8 cellular contexts compared by ENCODE assay signal in the genomic region with DNA sequence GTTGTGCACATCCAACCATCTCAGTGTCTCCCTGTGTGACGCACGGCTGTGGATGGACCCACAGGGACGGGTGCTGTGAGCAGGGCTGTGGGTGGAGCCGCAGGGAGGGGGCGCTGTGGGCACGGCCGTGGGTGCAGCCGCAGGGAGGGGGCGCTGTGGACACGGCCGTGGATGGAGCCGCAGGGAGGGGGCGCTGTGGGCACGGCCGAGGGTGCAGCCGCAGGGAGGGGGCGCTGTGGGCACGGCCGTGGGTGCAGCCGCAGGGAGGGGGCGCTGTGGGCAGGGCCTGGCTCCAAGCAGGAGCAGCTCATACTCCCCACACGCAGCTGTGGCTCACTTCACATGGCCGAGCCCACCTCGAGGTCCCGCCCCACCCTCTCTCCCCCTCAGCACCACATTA. TPM values are rescaled to one million over a fixed set of nuclear protein-coding genes. Genes with fewer than 3 reads are reported as not detected.
DNase-seq lines count a peak whose midpoint lies in the region; ATAC-seq and TF ChIP-seq lines count a peak whose summit lies in the region.

No MANE protein-coding gene starts in this region.

- H3K4me1 Mint-ChIP-seq in activated CD4-positive, alpha-beta T cell treated with anti-CD3 and anti-CD28 coated beads, Interleukin-2, amount 10 ng/mL, durations not matched to agents 7 days and 5 days = peaks cover 6% of the 10 kb centered on the region
- H3K4me1 Mint-ChIP-seq in neural crest cell = peaks cover 8% of the 10 kb centered on the region

- no peaks in the 10 kb centered on the region for H3K9me3 ChIP-seq in fibroblast of lung (ENCODE audit: control insufficient read depth, insufficient read depth, low read depth, low read length)

- H3K9me3 Mint-ChIP-seq in activated CD4-positive, alpha-beta T cell treated with anti-CD3 and anti-CD28 coated beads, Interleukin-2, amount 10 ng/mL, durations not matched to agents 7 days and 5 days = no peaks in the 10 kb centered on the region
- H3K9me3 Mint-ChIP-seq in neural crest cell = no peaks in the 10 kb centered on the region

- POLR2A ChIA-PET in activated CD4-positive, alpha-beta T cell treated with anti-CD3 and anti-CD28 coated beads, Interleukin-2, amount 10 ng/mL, durations not matched to agents 7 days and 5 days (lab: Charles Lee) = no interaction called here

- H4K20me1 ChIP-seq in fibroblast of lung (ENCODE audit: control insufficient read depth, extremely low read depth, insufficient read depth, low read length) = no peaks in the 10 kb centered on the region

- H3K79me2 ChIP-seq in fibroblast of lung (ENCODE audit: control insufficient read depth, insufficient read depth, low read length) = peaks cover 1% of the 10 kb centered on the region

- no peak overlapping the region for H2AFZ ChIP-seq in fibroblast of lung (ENCODE audit: low read length)

- no peak overlapping the region for H3K4me3 ChIP-seq in AG09309 (ENCODE audit: control insufficient read depth, low read depth, low read length)
- no peak overlapping the region for H3K4me3 ChIP-seq in fibroblast of lung (replicated peaks in 1 of 4; ENCODE audit: control extremely low read depth in 1 of 4, insufficient read depth in 1 of 4, low read depth in 3 of 4, low read length in 4 of 4)

- in situ Hi-C loops in GM13977 (cut with MboI; ENCODE audit: low pct_unique_long_range_greater_than_20kb, low sequenced_read_pairs, unreplicated experiment) = loop anchor here (10.0 kb wide), 1 partner anchor 49 kb away; a partner anchor contains a TSS

- H3K36me3 ChIP-seq in fibroblast of lung (ENCODE audit: control insufficient read depth, insufficient read depth, low read length) = peaks cover 56% of the 10 kb centered on the region

- TF ChIP-seq CTCF in AG09309 (IDR thresholded peaks at IDR 0.05; ENCODE audit: control insufficient read depth, insufficient read depth, low read depth, low read length, missing control alignments) (peak; percentile 58), GM13977 (IDR thresholded peaks at IDR 0.05; ENCODE audit: extremely low read depth, insufficient read depth, missing control alignments) (peak; percentile 73), fibroblast of lung (conservative IDR thresholded peaks at IDR 0.05 in 1 of 2, IDR thresholded peaks at IDR 0.05 in 1 of 2; ENCODE audit: low read depth in 1 of 2, low read length in 2 of 2) (peak; percentile 19 to 22), neural crest cell (conservative IDR thresholded peaks at IDR 0.05) (peak; percentile 44)

- H3K27me3 Mint-ChIP-seq in activated CD4-positive, alpha-beta T cell treated with anti-CD3 and anti-CD28 coated beads, Interleukin-2, amount 10 ng/mL, durations not matched to agents 7 days and 5 days = peaks cover 8% of the 10 kb centered on the region
- peaks cover 12% of the 10 kb centered on the region for H3K27me3 Mint-ChIP-seq in neural crest cell (ENCODE audit: low read depth)

- H3K4me1 ChIP-seq in fibroblast of lung (ENCODE audit: control insufficient read depth, extremely low read depth, insufficient read depth, low read length) = peaks cover 4% of the 10 kb centered on the region

- no peak overlapping the region for H3K4me3 Mint-ChIP-seq in activated CD4-positive, alpha-beta T cell treated with anti-CD3 and anti-CD28 coated beads, Interleukin-2, amount 10 ng/mL, durations not matched to agents 7 days and 5 days
- H3K4me3 Mint-ChIP-seq in neural crest cell = no peak overlapping the region

- DNase-seq in AG09309 (ENCODE audit: low read depth) (no peak), GM13977 (ENCODE audit: low spot score) (peak; percentile 79), fibroblast of lung (ENCODE audit: low read depth in 2 of 2) (peak; percentile 51), neural crest cell (ENCODE audit: low read depth, low spot score) (no peak), NCI-H446 treated with DMSO at 0.1 percent for 48 hours (lab: John Stamatoyannopoulos, UW) (no peak), NCI-H2081 treated with DMSO at 0.1 percent for 48 hours (lab: John Stamatoyannopoulos, UW) (no peak)
- peak; percentile 48 for DNase-seq in activated CD4-positive, alpha-beta T cell treated with anti-CD3 and anti-CD28 coated beads, Interleukin-2, amount 10 ng/mL, durations not matched to agents 7 days and 5 days

- peak; percentile 57 for ATAC-seq in HG03280 (IDR thresholded peaks at IDR 0.05; ENCODE audit: unreplicated experiment)

- H3K9ac ChIP-seq in fibroblast of lung (ENCODE audit: insufficient read depth, low read length) = no peak overlapping the region

- no peak overlapping the region for H3K27ac Mint-ChIP-seq in activated CD4-positive, alpha-beta T cell treated with anti-CD3 and anti-CD28 coated beads, Interleukin-2, amount 10 ng/mL, durations not matched to agents 7 days and 5 days
- H3K27ac Mint-ChIP-seq in neural crest cell (ENCODE audit: unreplicated experiment) = no peak overlapping the region

- no peak overlapping the region for H3K27ac ChIP-seq in fibroblast of lung (ENCODE audit: insufficient read depth, low read length)

- H3K27me3 ChIP-seq in fibroblast of lung (ENCODE audit: control insufficient read depth, insufficient read depth, low read length) = no peaks in the 10 kb centered on the region

- CTCF ChIA-PET in activated CD4-positive, alpha-beta T cell treated with anti-CD3 and anti-CD28 coated beads, Interleukin-2, amount 10 ng/mL, durations not matched to agents 7 days and 5 days (lab: Charles Lee) = interaction anchor here (0.5 to 5.5 kb wide), 63 partner anchors 9 to 416 kb away, joined by 3 to 54 read pairs (median 4); a partner anchor contains a TSS

- no peaks in the 10 kb centered on the region for H3K36me3 Mint-ChIP-seq in activated CD4-positive, alpha-beta T cell treated with anti-CD3 and anti-CD28 coated beads, Interleukin-2, amount 10 ng/mL, durations not matched to agents 7 days and 5 days (ENCODE audit: low read depth)
- H3K36me3 Mint-ChIP-seq in neural crest cell (ENCODE audit: low read depth) = peaks cover 8% of the 10 kb centered on the region

- no peak overlapping the region for H3K4me2 ChIP-seq in fibroblast of lung (ENCODE audit: extremely low read depth, insufficient read depth, low read length)

RNA-seq across cellular contexts. Expression of a gene that starts 6.0 kb away (rescaled TPM):
- total RNA-seq in activated CD4-positive, alpha-beta T cell treated with anti-CD3 and anti-CD28 coated beads, Interleukin-2, amount 10 ng/mL, durations not matched to agents 7 days and 5 days = 10 to 100 TPM; 10.7 to 12.6 TPM
- total RNA-seq in fibroblast of lung (5.9 and 7.6 TPM in 2 replicates), neural crest cell (15.9 and 16.3 TPM in 2 replicates)
- polyA plus RNA-seq in fibroblast of lung = 2.6 and 4.1 TPM in 2 replicates
- 5.4 and 10.7 TPM in 2 replicates for polyA plus RNA-seq in fibroblast of lung (2012)
- 17.1 and 18.7 TPM in 2 replicates for polyA minus RNA-seq in fibroblast of lung (ENCODE audit: low replicate concordance)

RNA-seq across cellular contexts. Expression of a gene that starts 14.7 kb away (rescaled TPM):
- total RNA-seq in activated CD4-positive, alpha-beta T cell treated with anti-CD3 and anti-CD28 coated beads, Interleukin-2, amount 10 ng/mL, durations not matched to agents 7 days and 5 days = 1 to 10 TPM; 2.9 TPM
- total RNA-seq in fibroblast of lung = 24.4 and 30.1 TPM in 2 replicates
- 16.4 and 21.5 TPM in 2 replicates for polyA plus RNA-seq in fibroblast of lung
- polyA plus RNA-seq in fibroblast of lung (2012) = 19.8 and 26.9 TPM in 2 replicates
- 39.0 and 43.3 TPM in 2 replicates for polyA minus RNA-seq in fibroblast of lung (ENCODE audit: low replicate concordance)
- 45.1 and 46.5 TPM in 2 replicates for total RNA-seq in neural crest cell

RNA-seq across cellular contexts. Expression of a gene that starts 25.1 kb away (rescaled TPM):
- 10 to 100 TPM; 68.3 to 93.6 TPM for total RNA-seq in activated CD4-positive, alpha-beta T cell treated with anti-CD3 and anti-CD28 coated beads, Interleukin-2, amount 10 ng/mL, durations not matched to agents 7 days and 5 days
- total RNA-seq in fibroblast of lung (19.3 and 27.6 TPM in 2 replicates), neural crest cell (49.9 and 52.9 TPM in 2 replicates)
- 5.1 and 6.7 TPM in 2 replicates for polyA plus RNA-seq in fibroblast of lung
- 13.4 and 18.2 TPM in 2 replicates for polyA plus RNA-seq in fibroblast of lung (2012)
- 6.7 and 15.9 TPM in 2 replicates for polyA minus RNA-seq in fibroblast of lung (ENCODE audit: low replicate concordance)

RNA-seq across cellular contexts. Expression of a gene that starts 31.3 kb away (rescaled TPM):
- total RNA-seq in activated CD4-positive, alpha-beta T cell treated with anti-CD3 and anti-CD28 coated beads, Interleukin-2, amount 10 ng/mL, durations not matched to agents 7 days and 5 days = 10 to 100 TPM; 10.7 to 11.1 TPM
- total RNA-seq in fibroblast of lung (130 and 209 TPM in 2 replicates), neural crest cell (128 and 130 TPM in 2 replicates)
- 62.7 and 72.9 TPM in 2 replicates for polyA plus RNA-seq in fibroblast of lung
- polyA plus RNA-seq in fibroblast of lung (2012) = 127 and 141 TPM in 2 replicates
- 337 and 393 TPM in 2 replicates for polyA minus RNA-seq in fibroblast of lung (ENCODE audit: low replicate concordance)

RNA-seq across cellular contexts. Expression of a gene that starts 31.3 kb away (rescaled TPM):
- 10 to 100 TPM; 62.9 to 71.4 TPM for total RNA-seq in activated CD4-positive, alpha-beta T cell treated with anti-CD3 and anti-CD28 coated beads, Interleukin-2, amount 10 ng/mL, durations not matched to agents 7 days and 5 days
- 19.0 and 23.8 TPM in 2 replicates for total RNA-seq in fibroblast of lung
- polyA plus RNA-seq in fibroblast of lung = 6.7 and 7.3 TPM in 2 replicates
- 10.8 and 11.2 TPM in 2 replicates for polyA plus RNA-seq in fibroblast of lung (2012)
- polyA minus RNA-seq in fibroblast of lung (ENCODE audit: low replicate concordance) = 17.3 and 18.7 TPM in 2 replicates
- total RNA-seq in neural crest cell = 48.8 and 54.4 TPM in 2 replicates

Comparison
In these comparisons a context has a peak if more than half of its experiments do, and no peak if none do; other contexts are left out.
1. DNase-seq: peak in GM13977 (single experiment), activated CD4-positive, alpha-beta T cell treated with anti-CD3 and anti-CD28 coated beads, Interleukin-2, amount 10 ng/mL, durations not matched to agents 7 days and 5 days (single experiment) and fibroblast of lung (2 of 2); none in AG09309 (single experiment), neural crest cell (single experiment), NCI-H446 treated with DMSO at 0.1 percent for 48 hours (single experiment) and NCI-H2081 treated with DMSO at 0.1 percent for 48 hours (single experiment).
2. CTCF ChIP-seq: peak in every context shown above with its lines; median percentile 73 in GM13977; 58 in AG09309; 44 in neural crest cell; 20 in fibroblast of lung.